In genomic region chr11:68211546-68211945, GRCh38 we compare ENCODE assay signal across 8 cellular contexts. TPM values are rescaled to one million over a fixed set of nuclear protein-coding genes. Genes with fewer than 3 reads are reported as not detected.
DNase-seq lines count a peak whose midpoint lies in the region; ATAC-seq and TF ChIP-seq lines count a peak whose summit lies in the region.

No MANE protein-coding gene starts in this region.

- no peaks in the 10 kb centered on the region; the same call in 2 of the 3 replicates for H3K9me3 Mint-ChIP-seq in GM23338

- 10 to 35% methylated on average over 14 of the region's 14 CpGs for WGBS in sigmoid colon, 2 donors

- H3K36me3 ChIP-seq in GM23338 (ENCODE audit: insufficient read depth) (no peaks in the 10 kb centered on the region), sigmoid colon (no peaks in the 10 kb centered on the region)

- peaks cover 48% of the 10 kb centered on the region for H3K4me1 Mint-ChIP-seq in GM23338

- H3K4me3 ChIP-seq in GM23338 (peak overlapping the region; percentile 90), fibroblast of pulmonary artery (replicated peaks; ENCODE audit: low read depth, low read length) (peak overlapping the region; percentile 94), sigmoid colon (peak overlapping the region in 3 of 4 donors; percentile 73 to 94 (median 80))

- H3K36me3 Mint-ChIP-seq in GM23338 (ENCODE audit: low read depth) = peaks cover 2% of the 10 kb centered on the region; the same call in 1 of the 3 replicates

- TF ChIP-seq EP300 in sigmoid colon (IDR thresholded peaks at IDR 0.05) = no peak

- in situ Hi-C loops in G401 (cut with HindIII; ENCODE audit: low sequenced_read_pairs) = no loop called here

- no peak overlapping the region for H2AFZ ChIP-seq in GM23338

- peaks cover 4% of the 10 kb centered on the region for H3K27me3 ChIP-seq in GM23338 (ENCODE audit: insufficient read depth)
- no peaks in the 10 kb centered on the region for H3K27me3 ChIP-seq in sigmoid colon

- peak overlapping the region; percentile 88 for H3K4me2 ChIP-seq in GM23338

- H3F3A ChIP-seq in GM23338 (replicated peaks; ENCODE audit: low read depth) = peaks cover 2% of the 10 kb centered on the region; the same call in 1 of the 2 replicates

- intact Hi-C loops in sigmoid colon (cut with DNase I) = loop anchor here (5.0 kb wide), 2 partner anchors 94 to 171 kb away; no protein-coding TSS in a partner anchor

- ATAC-seq in GM23338 (no peak), GM21717 (IDR thresholded peaks at IDR 0.05; ENCODE audit: unreplicated experiment) (no peak)

- no peak overlapping the region for H3K27ac ChIP-seq in GM23338 (ENCODE audit: low read depth)
- H3K27ac ChIP-seq in sigmoid colon = peak overlapping the region; percentile 22 to 99 (median 97)

- TF ChIP-seq CTCF in GM23338 (conservative IDR thresholded peaks at IDR 0.05; ENCODE audit: low read depth in 2 of 2) = no peak
- TF ChIP-seq CTCF in fibroblast of pulmonary artery (IDR thresholded peaks at IDR 0.05; ENCODE audit: low read length, missing control alignments) = no peak
- no peak for TF ChIP-seq CTCF in sigmoid colon (IDR thresholded peaks at IDR 0.05)

- TF ChIP-seq POLR2A in sigmoid colon (IDR thresholded peaks at IDR 0.05) = no peak

- DNase-seq in GM23338 (ENCODE audit: low spot score) (no peak), SW480 (ENCODE audit: low spot score) (peak; percentile 37), fibroblast of pulmonary artery (ENCODE audit: low read depth) (no peak), sigmoid colon (no peak), G401 (ENCODE audit: low spot score) (no peak), NCI-H2196 treated with DMSO at 0.1 percent for 48 hours (lab: John Stamatoyannopoulos, UW; ENCODE audit: unreplicated experiment) (no peak), NCI-H2081 treated with DMSO at 0.1 percent for 48 hours (lab: John Stamatoyannopoulos, UW) (no peak)

- H3K4me1 ChIP-seq in GM23338 (ENCODE audit: insufficient read depth) = peaks cover 15% of the 10 kb centered on the region
- H3K4me1 ChIP-seq in sigmoid colon = peaks cover 0 to 56% (median 50%) of the 10 kb centered on the region in 4 donors

- H4K20me1 ChIP-seq in GM23338 (replicated peaks; ENCODE audit: insufficient read depth) = peaks cover 30% of the 10 kb centered on the region

- H3K79me2 ChIP-seq in GM23338 (replicated peaks; ENCODE audit: insufficient read depth) = peaks cover 58% of the 10 kb centered on the region

- H3K9me2 ChIP-seq in GM23338 (ENCODE audit: insufficient read depth) = no peaks in the 10 kb centered on the region

- H3K27ac Mint-ChIP-seq in GM23338 = no peak overlapping the region

- peak overlapping the region; percentile 91 for H3K4me3 Mint-ChIP-seq in GM23338

- H3K9me3 ChIP-seq in sigmoid colon = no peaks in the 10 kb centered on the region

- H3K27me3 Mint-ChIP-seq in GM23338 (ENCODE audit: insufficient read depth, low read depth, poor library complexity) = peaks cover 31% of the 10 kb centered on the region

TF ChIP-seq in GM23338, 12 proteins besides CTCF, POLR2A, EP300 and RAD21 (continues in another document):
- no peak for TF ChIP-seq ZNF331 (CRISPR knock-in tag; IDR thresholded peaks at IDR 0.05; ENCODE audit: low read depth)
- no peak for TF ChIP-seq REST (IDR thresholded peaks at IDR 0.05; ENCODE audit: unreplicated experiment)
- no peak for TF ChIP-seq ZNF462 (CRISPR knock-in tag; IDR thresholded peaks at IDR 0.05)
- TF ChIP-seq NANOG (IDR thresholded peaks at IDR 0.05; ENCODE audit: borderline replicate concordance) = no peak
- TF ChIP-seq EZH2phosphoT487 (IDR thresholded peaks at IDR 0.05; ENCODE audit: unreplicated experiment) = no peak
- TF ChIP-seq JUNB (IDR thresholded peaks at IDR 0.05; ENCODE audit: unreplicated experiment) = no peak
- no peak for TF ChIP-seq CREB1 (CRISPR knock-in tag; IDR thresholded peaks at IDR 0.05; ENCODE audit: low read depth)

RNA-seq across cellular contexts. Expression of gene KMT5B, which starts 1.6 kb away (rescaled TPM):
- 31.0 and 39.1 TPM in 2 replicates for total RNA-seq in GM23338 (2014; rRNA removed; shearing (Covaris generic))
- polyA plus RNA-seq in GM23338 (2016; fragmentation: Nextera tagmentation; extraction: Ambion mirVana) = 20.5 and 26.4 TPM in 2 replicates
- total RNA-seq in sigmoid colon = 10 to 100 TPM; 38.7 to 45.7 (median 39.1) TPM
- polyA plus RNA-seq in sigmoid colon = 10 to 100 TPM; 20.8 to 21.4 (median 21.0) TPM
- total RNA-seq in G401 (2014; rRNA removed; shearing (Covaris generic)) = 5.6 and 11.4 TPM in 2 replicates
